1 cellular context compared by ENCODE assay signal in genomic region chr17:66493283-66494019, GRCh38.
A peak's percentile ranks its signal among the peaks of the same experiment; 100 is the strongest.
TF ChIP-seq lines count a peak whose summit lies in the region.

No MANE protein-coding gene starts in this region.

TF ChIP-seq in K562, 482 proteins besides CTCF, POLR2A, EP300 and RAD21 (continued from another document):
- TF ChIP-seq ZNF609 (CRISPR knock-in tag; IDR thresholded peaks at IDR 0.05; ENCODE audit: borderline replicate concordance), result no peak
- TF ChIP-seq ZNF740 (CRISPR knock-in tag; IDR thresholded peaks at IDR 0.05), result no peak
- TF ChIP-seq ZNF740 (tag; IDR thresholded peaks at IDR 0.05), result no peak
- TF ChIP-seq MNT (conservative IDR thresholded peaks at IDR 0.05), result 0 out of 4 replicates have a peak, but pooled peaks of 1 of the 2 experiments have one; percentile 3
- TF ChIP-seq ZNF444 (CRISPR knock-in tag; IDR thresholded peaks at IDR 0.05), result no peak
- TF ChIP-seq JUND (IDR thresholded peaks at IDR 0.05; ENCODE audit: borderline replicate concordance, low read depth, low read length), result peak; percentile 60; the same call in 1 of the 2 replicates
- no peak for TF ChIP-seq JUND (tag; IDR thresholded peaks at IDR 0.05; ENCODE audit: borderline replicate concordance, low read depth, low read length)
- no peak for TF ChIP-seq BCLAF1 (IDR thresholded peaks at IDR 0.05; ENCODE audit: borderline replicate concordance in 1 of 2, control insufficient read depth in 1 of 2, low read depth in 2 of 2, low read length in 1 of 2)
- TF ChIP-seq CHAMP1 (IDR thresholded peaks at IDR 0.05), result no peak
- TF ChIP-seq ATF3 (IDR thresholded peaks at IDR 0.05), result peak; percentile 14; the same call in 1 of the 2 replicates
- no peak for TF ChIP-seq ATF3 (CRISPR knock-in tag; conservative IDR thresholded peaks at IDR 0.05)
- no peak for TF ChIP-seq TAF7 (tag; IDR thresholded peaks at IDR 0.05)
- TF ChIP-seq FOXO4 (CRISPR knock-in tag; IDR thresholded peaks at IDR 0.05), result no peak
- no peak for TF ChIP-seq NR2C1 (IDR thresholded peaks at IDR 0.05)
- no peak for TF ChIP-seq NR2C1 (tag; IDR thresholded peaks at IDR 0.05)
- no peak for TF ChIP-seq ZNF76 (CRISPR knock-in tag; IDR thresholded peaks at IDR 0.05; ENCODE audit: borderline replicate concordance)
- TF ChIP-seq NFIC (IDR thresholded peaks at IDR 0.05), result no peak
- no peak for TF ChIP-seq PTBP1 (IDR thresholded peaks at IDR 0.05; ENCODE audit: low read depth, low read length)
- TF ChIP-seq PML (IDR thresholded peaks at IDR 0.05; ENCODE audit: low read length), result no peak
